20 cellular contexts compared by ENCODE assay signal in genomic region chr17:80878876-80879722, GRCh38.
DNase-seq lines count a peak whose midpoint lies in the region; ATAC-seq and TF ChIP-seq lines count a peak whose summit lies in the region.
"Had no signal": no experiment of that assay in that cellular context is flagged by ENCODE, and none has a peak within 500 bp of the region (broad histone marks: within the 10 kb centered on the region; RNA-seq: fewer than 3 reads in every experiment).

No MANE protein-coding gene starts in this region.

- no peaks in the 10 kb centered on the region for H4K20me1 ChIP-seq in GM23248 (ENCODE audit: insufficient read depth)

- WGBS in GM23248 (ENCODE audit: low coverage in 1 of 2, low lambda C conversion rate in 2 of 2, missing lambda C conversion rate in 2 of 2), 2 experiments = 90 to 92% methylated on average over 20 to 31 of the region's 31 CpGs

- ATAC-seq in T-helper 17 cell = no peak
- ATAC-seq in left ventricle myocardium superior = no peak
- no peak for ATAC-seq in stimulated activated naive CD8-positive, alpha-beta T cell treated with anti-CD3 and anti-CD28 coated beads, Interleukin-15, amount 100 ng/mL, for 72 hours
- ATAC-seq: natural killer cell had no signal

- no peaks in the 10 kb centered on the region for H3K9me3 Mint-ChIP-seq in stimulated activated naive CD8-positive, alpha-beta T cell treated with anti-CD3 and anti-CD28 coated beads, Interleukin-15, amount 100 ng/mL, for 72 hours
- H3K9me3 Mint-ChIP-seq: immature natural killer cell, natural killer cell had no signal

- no peaks in the 10 kb centered on the region for H3K27me3 ChIP-seq in left ventricle myocardium inferior (ENCODE audit: low read depth)
- no peaks in the 10 kb centered on the region for H3K27me3 ChIP-seq in GM23248 (replicated peaks; ENCODE audit: insufficient read depth)
- H3K27me3 ChIP-seq: testis had no signal

- H3K4me1 ChIP-seq in left ventricle myocardium inferior = peaks cover 15% of the 10 kb centered on the region
- H3K4me1 ChIP-seq in GM23248 (ENCODE audit: insufficient read depth) = no peaks in the 10 kb centered on the region
- H3K4me1 ChIP-seq: HAP-1, testis had no signal

- no peak overlapping the region for H3K4me3 Mint-ChIP-seq in T-helper 17 cell
- peak overlapping the region; percentile 49 to 70 for H3K4me3 Mint-ChIP-seq in stimulated activated naive CD8-positive, alpha-beta T cell treated with anti-CD3 and anti-CD28 coated beads, Interleukin-15, amount 100 ng/mL, for 72 hours

- no peaks in the 10 kb centered on the region for H3K9me2 ChIP-seq in GM23248 (ENCODE audit: insufficient read depth)

- H3K4me3 ChIP-seq in left ventricle myocardium inferior (no peak overlapping the region), GM23248 (no peak overlapping the region)
- H3K4me3 ChIP-seq: HAP-1, testis had no signal

- no peaks in the 10 kb centered on the region for H3F3A ChIP-seq in GM23248 (ENCODE audit: insufficient read depth)

- H3K79me2 ChIP-seq in GM23248 (ENCODE audit: insufficient read depth) = no peaks in the 10 kb centered on the region

- H3K36me3 ChIP-seq in left ventricle myocardium inferior (peaks cover 49% of the 10 kb centered on the region), GM23248 (ENCODE audit: low read depth) (no peaks in the 10 kb centered on the region)

- intact Hi-C loops in left ventricle myocardium inferior (cut with micrococcal nuclease) (no loop called here), cardiac septum (cut with DNase I) (no loop called here), left ventricle myocardium superior (cut with micrococcal nuclease) (no loop called here)

- peaks cover 5% of the 10 kb centered on the region for H3K36me3 Mint-ChIP-seq in T-helper 17 cell (ENCODE audit: low read depth)

- H3K4me1 Mint-ChIP-seq in T-helper 17 cell = peaks cover 15% of the 10 kb centered on the region
- peaks cover 59% of the 10 kb centered on the region for H3K4me1 Mint-ChIP-seq in stimulated activated naive CD8-positive, alpha-beta T cell treated with anti-CD3 and anti-CD28 coated beads, Interleukin-15, amount 100 ng/mL, for 72 hours

- no peak for TF ChIP-seq CTCF in left ventricle myocardium inferior (IDR thresholded peaks at IDR 0.05; ENCODE audit: borderline replicate concordance)

- in situ Hi-C loops in GM23248 (cut with MboI) = no loop called here

- no peak overlapping the region for H3K9ac ChIP-seq in GM23248
- H3K9ac ChIP-seq: KMS-11 had no signal

- H3K4me2 ChIP-seq in GM23248 (ENCODE audit: unreplicated experiment) = no peak overlapping the region
- H3K4me2 ChIP-seq: KMS-11 had no signal

- H3K27ac Mint-ChIP-seq in T-helper 17 cell = peak overlapping the region; percentile 77
- H3K27ac Mint-ChIP-seq in stimulated activated naive CD8-positive, alpha-beta T cell treated with anti-CD3 and anti-CD28 coated beads, Interleukin-15, amount 100 ng/mL, for 72 hours = peak overlapping the region in 1 of 2 donors; percentile 90

- no peaks in the 10 kb centered on the region for H3K9me3 ChIP-seq in left ventricle myocardium inferior (replicated peaks)
- H3K9me3 ChIP-seq in T-helper 17 cell (ENCODE audit: control insufficient read depth, low read length, poor library complexity, severe bottlenecking) = no peaks in the 10 kb centered on the region
- no peaks in the 10 kb centered on the region for H3K9me3 ChIP-seq in GM23248 (ENCODE audit: low read depth)
- H3K9me3 ChIP-seq: HAP-1, testis had no signal

- no peak overlapping the region for H2AFZ ChIP-seq in GM23248

- H3K27me3 Mint-ChIP-seq in T-helper 17 cell = no peaks in the 10 kb centered on the region
- no peaks in the 10 kb centered on the region for H3K27me3 Mint-ChIP-seq in stimulated activated naive CD8-positive, alpha-beta T cell treated with anti-CD3 and anti-CD28 coated beads, Interleukin-15, amount 100 ng/mL, for 72 hours

- H3K27ac ChIP-seq in left ventricle myocardium inferior (replicated peaks) (no peak overlapping the region), GM23248 (no peak overlapping the region)
- H3K27ac ChIP-seq: KMS-11, testis had no signal

- DNase-seq in left ventricle myocardium inferior = peak; percentile 7
- no peak for DNase-seq in cardiac septum (ENCODE audit: low spot score)
- DNase-seq in T-helper 17 cell = no peak
- peak; percentile 25 for DNase-seq in left ventricle myocardium superior
- DNase-seq in stimulated activated naive CD8-positive, alpha-beta T cell treated with anti-CD3 and anti-CD28 coated beads, Interleukin-15, amount 100 ng/mL, for 72 hours = no peak
- DNase-seq in NAMALWA (ENCODE audit: low spot score) = no peak
- no peak for DNase-seq in GM23248
- no peak for DNase-seq in C1 segment of cervical spinal cord (lab: John Stamatoyannopoulos, UW)
- DNase-seq: activated T-cell treated with anti-CD3 and anti-CD28 coated beads, Interleukin-2, amount 50 U/mL, for 1 hour; AML-193; Calu3; immature natural killer cell; natural killer cell; NCI-H1092 treated with DMSO at 0.1 percent for 48 hours; NCI-H2081 treated with DMSO at 0.1 percent for 48 hours; NCI-H524 treated with DMSO at 0.1 percent for 48 hours; small intestine; testis had no signal

Comparison
In these comparisons a context has a peak if more than half of its experiments do, and no peak if none do; other contexts are left out.
1. DNase-seq: peak in left ventricle myocardium inferior (single experiment) and left ventricle myocardium superior (single experiment); none in cardiac septum (single experiment), T-helper 17 cell (0 of 3), stimulated activated naive CD8-positive, alpha-beta T cell treated with anti-CD3 and anti-CD28 coated beads, Interleukin-15, amount 100 ng/mL, for 72 hours (0 of 2), NAMALWA (single experiment), GM23248 (single experiment) and C1 segment of cervical spinal cord (0 of 14).